8 cellular contexts compared by ENCODE assay signal in the genomic region with DNA sequence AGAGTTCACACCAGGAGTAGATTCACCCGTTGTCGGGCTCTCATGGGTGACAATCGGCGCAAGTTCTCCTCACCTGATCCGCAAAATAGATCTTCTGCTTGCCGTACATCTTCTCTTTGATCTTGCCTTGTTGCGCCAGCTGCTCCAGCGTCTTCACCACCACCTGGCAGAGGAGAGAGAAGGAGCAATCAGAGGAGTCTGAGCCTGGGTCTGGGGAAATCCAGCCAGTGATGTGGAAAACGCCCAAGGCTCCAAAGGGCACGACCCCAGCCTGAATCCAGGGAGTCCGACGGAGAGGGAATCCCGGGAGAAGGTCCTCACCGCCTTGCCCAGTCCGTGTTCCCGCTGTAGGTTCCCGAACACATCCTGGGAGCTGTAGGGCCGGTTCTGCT. TPM values are rescaled to one million over a fixed set of nuclear protein-coding genes. Genes with fewer than 3 reads are reported as not detected.
A peak's percentile ranks its signal among the peaks of the same experiment; 100 is the strongest.
DNase-seq lines count a peak whose midpoint lies in the region; TF ChIP-seq lines count a peak whose summit lies in the region.

No MANE protein-coding gene starts in this region.

- intact Hi-C loops in posterior cingulate gyrus (cut with DNase I): loop anchor here (2.0 kb wide), 1 partner anchor 100 kb away; the partner anchor contains the start of gene PLEKHH3
- intact Hi-C loops in thyroid gland (cut with DNase I): loop anchor here (5.0 to 10.0 kb wide), 2 partner anchors 100 to 188 kb away; partner anchors contain the start of genes PLEKHH3 and RAMP2

- H3K27ac ChIP-seq in SJSA1 (peak overlapping the region; percentile 38), thyroid gland (peak overlapping the region in 1 of 3 donors; percentile 86)

- H3K4me3 ChIP-seq in HAP-1 (peak overlapping the region; percentile 76), SJSA1 (peak overlapping the region; percentile 67), fibroblast of pulmonary artery (replicated peaks; ENCODE audit: low read depth, low read length) (peak overlapping the region; percentile 68), skeletal muscle cell (ENCODE audit: low read depth, low read length) (peak overlapping the region; percentile 75), thyroid gland (replicated peaks in 1 of 3) (peak overlapping the region in 1 of 3 donors; percentile 49)

- TF ChIP-seq POLR2A in thyroid gland (IDR thresholded peaks at IDR 0.05): no peak

- no peaks in the 10 kb centered on the region for H3K27me3 ChIP-seq in HAP-1 (ENCODE audit: low read depth)
- no peaks in the 10 kb centered on the region for H3K27me3 ChIP-seq in SJSA1 (replicated peaks)
- H3K27me3 ChIP-seq in thyroid gland: no peaks in the 10 kb centered on the region

- H3K4me1 ChIP-seq in HAP-1 (peaks cover 14% of the 10 kb centered on the region; the same call in 1 of the 2 replicates), SJSA1 (replicated peaks) (peaks cover 13% of the 10 kb centered on the region), thyroid gland (peaks cover 13 to 14% of the 10 kb centered on the region in 2 donors)

- in situ Hi-C loops in HAP-1 (cut with MboI; ENCODE audit: low sequenced_read_pairs): loop anchor here (10.0 to 25.0 kb wide), 3 partner anchors 185 to 360 kb away; partner anchors contain the start of genes PSME3, RAMP2 and VPS25

- peaks cover 66% of the 10 kb centered on the region for H3K36me3 ChIP-seq in HAP-1 (replicated peaks)
- H3K36me3 ChIP-seq in SJSA1: peaks cover 66% of the 10 kb centered on the region
- peaks cover 39 to 41% of the 10 kb centered on the region in 2 donors for H3K36me3 ChIP-seq in thyroid gland

- 3 to 10% methylated on average over 10 to 18 of the region's 18 CpGs for WGBS in thyroid gland, 2 donors

- no peaks in the 10 kb centered on the region for H3K9me3 ChIP-seq in HAP-1
- H3K9me3 ChIP-seq in SJSA1 (replicated peaks): no peaks in the 10 kb centered on the region
- H3K9me3 ChIP-seq in thyroid gland: no peaks in the 10 kb centered on the region

- no peak for TF ChIP-seq CTCF in fibroblast of pulmonary artery (IDR thresholded peaks at IDR 0.05; ENCODE audit: low read length, missing control alignments)
- TF ChIP-seq CTCF in thyroid gland (IDR thresholded peaks at IDR 0.05): no peak

- DNase-seq in HAP-1 (ENCODE audit: low spot score in 2 of 2) (no peak), SJSA1 (ENCODE audit: low read depth in 1 of 2, low spot score in 2 of 2) (no peak), fibroblast of pulmonary artery (ENCODE audit: low read depth) (no peak), skeletal muscle cell (ENCODE audit: low read depth) (no peak), posterior cingulate gyrus (no peak), mucosa of gallbladder (ENCODE audit: low spot score) (no peak), T1000 (lab: John Stamatoyannopoulos, UW) (no peak), thyroid gland (no peak)

RNA-seq across cellular contexts. Expression of gene PSMC3IP, which starts 0.4 kb away (rescaled TPM):
- total RNA-seq in SJSA1 (2014; rRNA removed; shearing (Covaris generic)): 18.4 and 22.3 TPM in 2 replicates
- total RNA-seq in mucosa of gallbladder (5.1 TPM), thyroid gland (1 to 10 TPM; 1.4 to 5.8 (median 4.5) TPM)

RNA-seq across cellular contexts. Expression of gene MLX, which starts 10.2 kb away (rescaled TPM):
- 20.1 and 35.0 TPM in 2 replicates for total RNA-seq in SJSA1 (2014; rRNA removed; shearing (Covaris generic))
- total RNA-seq in mucosa of gallbladder: 54.0 TPM
- 10 to 100 TPM; 47.0 to 62.8 (median 52.9) TPM for total RNA-seq in thyroid gland

RNA-seq across cellular contexts. Expression of gene COASY, which starts 15.2 kb away (rescaled TPM):
- total RNA-seq in SJSA1 (2014; rRNA removed; shearing (Covaris generic)): 10.2 and 15.4 TPM in 2 replicates
- total RNA-seq in mucosa of gallbladder (84.1 TPM), thyroid gland (10 to 100 TPM; 32.7 to 60.9 (median 48.7) TPM)

RNA-seq across cellular contexts. Expression of gene HSD17B1, which starts 24.4 kb away (rescaled TPM):
- total RNA-seq in SJSA1 (2014; rRNA removed; shearing (Covaris generic)): 0.13 and 1.5 TPM in 2 replicates
- total RNA-seq in mucosa of gallbladder (2.4 TPM), thyroid gland (1 to 10 TPM in 2 of 4 donors, under 1 TPM in 2; 0.21 to 4.1 (median 1.3) TPM)

RNA-seq across cellular contexts. Expression of gene RETREG3, which starts 32.0 kb away (rescaled TPM):
- total RNA-seq in SJSA1 (2014; rRNA removed; shearing (Covaris generic)): 27.0 and 30.4 TPM in 2 replicates
- total RNA-seq in mucosa of gallbladder: 78.8 TPM
- total RNA-seq in thyroid gland: 10 to 100 TPM; 61.9 to 74.4 (median 72.1) TPM
